8 cellular contexts compared by ENCODE assay signal in genomic region chr1:100894622-100895539, GRCh38. TPM values are rescaled to one million over a fixed set of nuclear protein-coding genes. Genes with fewer than 3 reads are reported as not detected.
A peak's percentile ranks its signal among the peaks of the same experiment; 100 is the strongest.
DNase-seq lines count a peak whose midpoint lies in the region; ATAC-seq and TF ChIP-seq lines count a peak whose summit lies in the region.

Gene EXTL2 (minus strand): TSS chr1:100894842. CDS start chr1:100888757, 6,085 bp downstream.

- H3K36me3 ChIP-seq in DND-41 (ENCODE audit: insufficient read depth, low read length), result peaks cover 35% of the 10 kb centered on the region
- peaks cover 29% of the 10 kb centered on the region for H3K36me3 ChIP-seq in Karpas-422 (ENCODE audit: insufficient read depth, low read length)

- H3K4me3 ChIP-seq in DND-41 (ENCODE audit: low read depth in 1 of 2, low read length in 2 of 2) (peak within 1 kb of the TSS; percentile 66 to 88), Karpas-422 (ENCODE audit: low read length) (peak within 1 kb of the TSS; percentile 94), fibroblast of pulmonary artery (replicated peaks; ENCODE audit: low read depth, low read length) (peak within 1 kb of the TSS; percentile 88)

- no peak for TF ChIP-seq CTCF in DND-41 (IDR thresholded peaks at IDR 0.05; ENCODE audit: borderline replicate concordance, extremely low read depth, low read length, poor library complexity, severe bottlenecking)
- no peak for TF ChIP-seq CTCF in fibroblast of pulmonary artery (IDR thresholded peaks at IDR 0.05; ENCODE audit: low read length, missing control alignments)
- no peak for TF ChIP-seq CTCF in natural killer cell (IDR thresholded peaks at IDR 0.05)

- H3K27ac ChIP-seq in DND-41 (ENCODE audit: low read length) (peak within 1 kb of the TSS; percentile 92), Karpas-422 (ENCODE audit: low read length) (peak within 1 kb of the TSS; percentile 85)

- H3K36me3 Mint-ChIP-seq in natural killer cell, result peaks cover 6% of the 10 kb centered on the region
- peaks cover 51% of the 10 kb centered on the region for H3K36me3 Mint-ChIP-seq in stimulated activated naive CD8-positive, alpha-beta T cell treated with anti-CD3 and anti-CD28 coated beads, Interleukin-15, Interleukin-2, amounts not matched to agents 100 ng/mL and 50 ng/mL, for 24 hours (ENCODE audit: low read depth)

- no peaks in the 10 kb centered on the region for H3K9me2 ChIP-seq in Karpas-422 (replicated peaks; ENCODE audit: insufficient read depth, low read length)

- peak within 1 kb of the TSS; percentile 100 for H3K27ac Mint-ChIP-seq in natural killer cell
- H3K27ac Mint-ChIP-seq in stimulated activated naive CD8-positive, alpha-beta T cell treated with anti-CD3 and anti-CD28 coated beads, Interleukin-15, Interleukin-2, amounts not matched to agents 100 ng/mL and 50 ng/mL, for 24 hours, result peak within 1 kb of the TSS; percentile 100

- H3K4me1 ChIP-seq in DND-41 (ENCODE audit: insufficient read depth, low read length), result peaks cover 48% of the 10 kb centered on the region
- peaks cover 30% of the 10 kb centered on the region for H3K4me1 ChIP-seq in Karpas-422 (ENCODE audit: low read length)

- ATAC-seq in DND-41 (ENCODE audit: insufficient read depth, low read depth) (peak; percentile 49), GM21786 (IDR thresholded peaks at IDR 0.05; ENCODE audit: unreplicated experiment) (peak; percentile 32), natural killer cell (peak in 2 of 3 donors; percentile 7 to 17)

- peak within 1 kb of the TSS; percentile 84 for H3K9ac ChIP-seq in DND-41 (ENCODE audit: low read depth, low read length)
- H3K9ac ChIP-seq in Karpas-422 (ENCODE audit: low read length), result peak within 1 kb of the TSS; percentile 97

- H3K4me3 Mint-ChIP-seq in natural killer cell, result peak within 1 kb of the TSS; percentile 99
- peak within 1 kb of the TSS; percentile 100 for H3K4me3 Mint-ChIP-seq in stimulated activated naive CD8-positive, alpha-beta T cell treated with anti-CD3 and anti-CD28 coated beads, Interleukin-15, Interleukin-2, amounts not matched to agents 100 ng/mL and 50 ng/mL, for 24 hours

- peak within 1 kb of the TSS; percentile 82 for H2AFZ ChIP-seq in DND-41 (ENCODE audit: low read depth, low read length)
- H2AFZ ChIP-seq in Karpas-422 (ENCODE audit: low read length), result peak within 1 kb of the TSS; percentile 45

- H3K4me2 ChIP-seq in DND-41 (ENCODE audit: insufficient read depth, low read length) (peak within 1 kb of the TSS; percentile 68), Karpas-422 (ENCODE audit: low read depth, low read length, poor library complexity, severe bottlenecking) (peak within 1 kb of the TSS; percentile 93)

- peaks cover 0 to 6% of the 10 kb centered on the region in 2 donors for H3K9me3 Mint-ChIP-seq in natural killer cell
- H3K9me3 Mint-ChIP-seq in stimulated activated naive CD8-positive, alpha-beta T cell treated with anti-CD3 and anti-CD28 coated beads, Interleukin-15, Interleukin-2, amounts not matched to agents 100 ng/mL and 50 ng/mL, for 24 hours, result peaks cover 10% of the 10 kb centered on the region

- DNase-seq in DND-41 (peak; percentile 71), Karpas-422 (peak; percentile 80), RKO (ENCODE audit: low spot score) (peak; percentile 93), fibroblast of pulmonary artery (ENCODE audit: low read depth) (peak; percentile 84), natural killer cell (peak; percentile 39)
- peak; percentile 37 for DNase-seq in activated effector memory CD4-positive, alpha-beta T cell treated with Interleukin-2 at 50 U/mL for 16 hours

- peaks cover 14% of the 10 kb centered on the region for H3K9me3 ChIP-seq in DND-41 (ENCODE audit: insufficient read depth, low read length, severe bottlenecking)
- peaks cover 3% of the 10 kb centered on the region; the same call in 1 of the 2 replicates for H3K9me3 ChIP-seq in Karpas-422 (ENCODE audit: low read length)

- H3K27me3 ChIP-seq in DND-41 (ENCODE audit: insufficient read depth, low read length, poor library complexity), result no peaks in the 10 kb centered on the region
- H3K27me3 ChIP-seq in Karpas-422 (ENCODE audit: low read length), result no peaks in the 10 kb centered on the region

- H3K79me2 ChIP-seq in DND-41 (ENCODE audit: insufficient read depth, low read length) (peaks cover 81% of the 10 kb centered on the region), Karpas-422 (ENCODE audit: low read length) (peaks cover 61% of the 10 kb centered on the region)

- intact Hi-C loops in natural killer cell (cut with micrococcal nuclease), result loop anchor here (5.0 to 10.0 kb wide), 2 partner anchors 132 to 860 kb away; partner anchors contain the start of gene DPH5

- peaks cover 39 to 46% of the 10 kb centered on the region in 2 donors for H3K4me1 Mint-ChIP-seq in natural killer cell
- peaks cover 63% of the 10 kb centered on the region for H3K4me1 Mint-ChIP-seq in stimulated activated naive CD8-positive, alpha-beta T cell treated with anti-CD3 and anti-CD28 coated beads, Interleukin-15, Interleukin-2, amounts not matched to agents 100 ng/mL and 50 ng/mL, for 24 hours (ENCODE audit: low read depth)

- H3K27me3 Mint-ChIP-seq in natural killer cell (ENCODE audit: low read depth in 2 of 2), result no peaks in the 10 kb centered on the region
- no peaks in the 10 kb centered on the region for H3K27me3 Mint-ChIP-seq in stimulated activated naive CD8-positive, alpha-beta T cell treated with anti-CD3 and anti-CD28 coated beads, Interleukin-15, Interleukin-2, amounts not matched to agents 100 ng/mL and 50 ng/mL, for 24 hours

- peaks cover 7% of the 10 kb centered on the region; the same call in 1 of the 2 replicates for H4K20me1 ChIP-seq in DND-41 (ENCODE audit: insufficient read depth, low read length)
- peaks cover 7% of the 10 kb centered on the region; the same call in 1 of the 2 replicates for H4K20me1 ChIP-seq in Karpas-422 (ENCODE audit: insufficient read depth, low read depth, low read length)

RNA-seq across cellular contexts. Expression of gene EXTL2, which starts in this region (rescaled TPM):
- total RNA-seq in Karpas-422 (2014; rRNA removed; shearing (Covaris generic); ENCODE audit: low replicate concordance), result 4.6 and 17.0 TPM in 2 replicates
- total RNA-seq in natural killer cell, result 1 to 10 TPM; 3.5 to 5.8 (median 3.9) TPM

Comparison
In these comparisons a context has a peak if more than half of its experiments do, and no peak if none do; other contexts are left out.
1. Peak in every context shown above with its lines: DNase-seq, ATAC-seq, H3K4me3 ChIP-seq and H3K27ac ChIP-seq.
2. DNase-seq: peak in every context shown above with its lines; median percentile 93 in RKO; 84 in fibroblast of pulmonary artery; 80 in Karpas-422; 71 in DND-41; 39 in natural killer cell; 37 in activated effector memory CD4-positive, alpha-beta T cell treated with Interleukin-2 at 50 U/mL for 16 hours.